Comparison of ENCODE assay signal across 23 cellular contexts in genomic region chr2:17606851-17607250, GRCh38.
DNase-seq lines count a peak whose midpoint lies in the region; ATAC-seq and TF ChIP-seq lines count a peak whose summit lies in the region.
"Had no signal": no experiment of that assay in that cellular context is flagged by ENCODE, and none has a peak within 500 bp of the region (broad histone marks: within the 10 kb centered on the region; RNA-seq: fewer than 3 reads in every experiment).

No MANE protein-coding gene starts in this region.

- H3K9me3 ChIP-seq in OCI-LY3 (ENCODE audit: insufficient read depth, low read length) (no peaks in the 10 kb centered on the region), endodermal cell (ENCODE audit: control insufficient read depth, low read length) (no peaks in the 10 kb centered on the region)
- H3K9me3 ChIP-seq: A549; BE2C; BLaER1 treated with 17β-estradiol and CSF1 and Interleukin-3, amounts not matched to agents 10 nM and 100 nM had no signal

- H2AFZ ChIP-seq in OCI-LY3 (ENCODE audit: low read depth, low read length): peak overlapping the region; percentile 40; the same call in 1 of the 2 replicates
- H2AFZ ChIP-seq: GM23338 had no signal

- intact Hi-C loops in activated CD4-positive, alpha-beta T cell treated with anti-CD3 and anti-CD28 coated beads for 36 hours (cut with DNase I, micrococcal nuclease): no loop called here

- POLR2A ChIA-PET in activated CD4-positive, alpha-beta T cell treated with anti-CD3 and anti-CD28 coated beads for 36 hours (lab: Charles Lee): no interaction called here

- H3K4me3 ChIP-seq in OCI-LY3 (ENCODE audit: low read length): peak overlapping the region; percentile 45; the same call in 1 of the 2 replicates
- no peak overlapping the region for H3K4me3 ChIP-seq in endodermal cell (ENCODE audit: low read length)
- H3K4me3 ChIP-seq: A549; BLaER1 treated with 17β-estradiol and CSF1 and Interleukin-3, amounts not matched to agents 10 nM and 100 nM; GM12878; GM23338 had no signal

- H3K9ac ChIP-seq in OCI-LY3 (ENCODE audit: low read length) (peak overlapping the region; percentile 51), endodermal cell (ENCODE audit: extremely low read depth, low read length, poor library complexity, severe bottlenecking) (no peak overlapping the region)
- H3K9ac ChIP-seq: BLaER1 treated with 17β-estradiol and CSF1 and Interleukin-3, amounts not matched to agents 10 nM and 100 nM had no signal

- H3K27ac Mint-ChIP-seq in endodermal cell (no peak overlapping the region), endothelial cell (ENCODE audit: unreplicated experiment) (no peak overlapping the region)
- H3K27ac Mint-ChIP-seq in activated CD4-positive, alpha-beta T cell treated with anti-CD3 and anti-CD28 coated beads for 36 hours: no peak overlapping the region
- H3K27ac Mint-ChIP-seq: CD14-positive monocyte; CD4-positive, alpha-beta T cell; GM23338 had no signal

- H4K20me1 ChIP-seq in OCI-LY3 (ENCODE audit: insufficient read depth, low read length): no peaks in the 10 kb centered on the region
- H4K20me1 ChIP-seq: BLaER1 treated with 17β-estradiol and CSF1 and Interleukin-3, amounts not matched to agents 10 nM and 100 nM had no signal

- H3K27ac ChIP-seq in OCI-LY3 (ENCODE audit: low read length) (peak overlapping the region; percentile 94), endodermal cell (ENCODE audit: low read depth, low read length) (no peak overlapping the region), caudate nucleus (ENCODE audit: low read depth, low read length) (no peak overlapping the region)
- H3K27ac ChIP-seq: A549; BLaER1 treated with 17β-estradiol and CSF1 and Interleukin-3, amounts not matched to agents 10 nM and 100 nM had no signal

- WGBS in endodermal cell (ENCODE audit: insufficient coverage in 1 of 2, insufficient read length in 1 of 2), 2 experiments: 82 to 84% methylated on average over 2 of the region's 2 CpGs

- H3K4me2 ChIP-seq in OCI-LY3 (ENCODE audit: low read length): peak overlapping the region; percentile 72
- H3K4me2 ChIP-seq: A549, GM23338 had no signal

- DNase-seq in endodermal cell: peak; percentile 52
- DNase-seq in islet precursor cell: peak; percentile 29
- no peak for DNase-seq in endothelial cell (ENCODE audit: low spot score)
- no peak for DNase-seq in activated CD4-positive, alpha-beta T cell treated with anti-CD3 and anti-CD28 coated beads for 36 hours
- no peak for DNase-seq in caudate nucleus (lab: John Stamatoyannopoulos, UW)
- DNase-seq: 8988T; ACHN; AML-193; BE2C; CD4-positive, alpha-beta T cell; CD8-positive, alpha-beta memory T cell; DMS 273 treated with DMSO at 0.1 percent for 48 hours; DMS79; EL; GDM1; H9 had no signal

- no peaks in the 10 kb centered on the region for H3K9me3 Mint-ChIP-seq in endodermal cell
- no peaks in the 10 kb centered on the region for H3K9me3 Mint-ChIP-seq in endothelial cell (ENCODE audit: unreplicated experiment)
- H3K9me3 Mint-ChIP-seq in activated CD4-positive, alpha-beta T cell treated with anti-CD3 and anti-CD28 coated beads for 36 hours (ENCODE audit: low read depth): no peaks in the 10 kb centered on the region
- H3K9me3 Mint-ChIP-seq: CD4-positive, alpha-beta T cell; CD8-positive, alpha-beta memory T cell; GM23338; H9 had no signal

- no peak for ATAC-seq in activated CD4-positive, alpha-beta T cell treated with anti-CD3 and anti-CD28 coated beads for 36 hours
- ATAC-seq: A549, GM23338, HCT116 had no signal

- H3K27me3 ChIP-seq in OCI-LY3 (ENCODE audit: low read depth, low read length): no peaks in the 10 kb centered on the region
- no peaks in the 10 kb centered on the region for H3K27me3 ChIP-seq in endodermal cell (ENCODE audit: control insufficient read depth, insufficient read depth, low read length, poor library complexity, severe bottlenecking)
- H3K27me3 ChIP-seq: BE2C; BLaER1 treated with 17β-estradiol and CSF1 and Interleukin-3, amounts not matched to agents 10 nM and 100 nM had no signal

- peaks cover 49% of the 10 kb centered on the region for H3K4me1 ChIP-seq in OCI-LY3 (ENCODE audit: low read length)
- peaks cover 3% of the 10 kb centered on the region for H3K4me1 ChIP-seq in endodermal cell (ENCODE audit: control insufficient read depth, insufficient read depth, low read length)
- H3K4me1 ChIP-seq: A549, BE2C had no signal

- no peak overlapping the region for H3K4me3 Mint-ChIP-seq in endodermal cell
- H3K4me3 Mint-ChIP-seq in endothelial cell (ENCODE audit: unreplicated experiment): no peak overlapping the region
- no peak overlapping the region for H3K4me3 Mint-ChIP-seq in activated CD4-positive, alpha-beta T cell treated with anti-CD3 and anti-CD28 coated beads for 36 hours
- H3K4me3 Mint-ChIP-seq: CD14-positive monocyte; CD4-positive, alpha-beta T cell; CD8-positive, alpha-beta memory T cell; GM23338; H9 had no signal

- H3K4me1 Mint-ChIP-seq in endodermal cell: peaks cover 6% of the 10 kb centered on the region
- H3K4me1 Mint-ChIP-seq in endothelial cell (ENCODE audit: unreplicated experiment): no peaks in the 10 kb centered on the region
- no peaks in the 10 kb centered on the region for H3K4me1 Mint-ChIP-seq in activated CD4-positive, alpha-beta T cell treated with anti-CD3 and anti-CD28 coated beads for 36 hours
- H3K4me1 Mint-ChIP-seq: CD14-positive monocyte; CD8-positive, alpha-beta memory T cell had no signal

- H3K79me2 ChIP-seq in OCI-LY3 (ENCODE audit: low read length): no peaks in the 10 kb centered on the region

- H3K36me3 Mint-ChIP-seq in endodermal cell (ENCODE audit: low read depth) (no peaks in the 10 kb centered on the region), endothelial cell (ENCODE audit: low read depth, unreplicated experiment) (peaks cover 4% of the 10 kb centered on the region)
- no peaks in the 10 kb centered on the region for H3K36me3 Mint-ChIP-seq in activated CD4-positive, alpha-beta T cell treated with anti-CD3 and anti-CD28 coated beads for 36 hours (ENCODE audit: low read depth)
- H3K36me3 Mint-ChIP-seq: CD14-positive monocyte; CD8-positive, alpha-beta memory T cell had no signal

- H3K36me3 ChIP-seq in OCI-LY3 (replicated peaks; ENCODE audit: low read depth, low read length) (no peaks in the 10 kb centered on the region), endodermal cell (ENCODE audit: control insufficient read depth, insufficient read depth, low read length) (no peaks in the 10 kb centered on the region)
- H3K36me3 ChIP-seq: BE2C; BLaER1 treated with 17β-estradiol and CSF1 and Interleukin-3, amounts not matched to agents 10 nM and 100 nM had no signal

- no peaks in the 10 kb centered on the region for H3K27me3 Mint-ChIP-seq in endodermal cell (ENCODE audit: insufficient read depth)
- H3K27me3 Mint-ChIP-seq in endothelial cell (ENCODE audit: unreplicated experiment): peaks cover 8% of the 10 kb centered on the region
- peaks cover 6% of the 10 kb centered on the region for H3K27me3 Mint-ChIP-seq in activated CD4-positive, alpha-beta T cell treated with anti-CD3 and anti-CD28 coated beads for 36 hours

- TF ChIP-seq CTCF in OCI-LY3 (IDR thresholded peaks at IDR 0.05; ENCODE audit: low read depth, low read length) (no peak), endodermal cell (conservative IDR thresholded peaks at IDR 0.05) (no peak), endothelial cell (IDR thresholded peaks at IDR 0.05; ENCODE audit: unreplicated experiment) (no peak)

- CTCF ChIA-PET in activated CD4-positive, alpha-beta T cell treated with anti-CD3 and anti-CD28 coated beads for 36 hours (lab: Charles Lee): no interaction called here

Comparison
In these comparisons a context has a peak if more than half of its experiments do, and no peak if none do; other contexts are left out.
1. DNase-seq: peak in endodermal cell (single experiment) and islet precursor cell (single experiment); none in endothelial cell (single experiment), activated CD4-positive, alpha-beta T cell treated with anti-CD3 and anti-CD28 coated beads for 36 hours (single experiment) and caudate nucleus (0 of 61).